ENCODE assay signal across 1 cellular context in genomic region chr4:5710065-5710961, GRCh38.
TF ChIP-seq lines count a peak whose summit lies in the region.

No MANE protein-coding gene starts in this region.

TF ChIP-seq in K562, 482 proteins besides CTCF, POLR2A, EP300 and RAD21 (continued from another document):
- TF ChIP-seq ZBTB9 (CRISPR knock-in tag; IDR thresholded peaks at IDR 0.05): 0 out of 2 replicates have a peak, but pooled peaks have one; percentile 39
- TF ChIP-seq HOXB6 (CRISPR knock-in tag; IDR thresholded peaks at IDR 0.05; ENCODE audit: borderline replicate concordance): no peak
- peak; percentile 58; the same call in 1 of the 2 replicates for TF ChIP-seq POLR2H (tag; IDR thresholded peaks at IDR 0.05; ENCODE audit: low read depth)
- 0 out of 2 replicates have a peak, but pooled peaks have one; percentile 20 for TF ChIP-seq GABPA (tag; conservative IDR thresholded peaks at IDR 0.05; ENCODE audit: low read depth)
- peak; percentile 77; the same call in 1 of the 2 replicates for TF ChIP-seq ZNF584 (CRISPR knock-in tag; IDR thresholded peaks at IDR 0.05; ENCODE audit: low read depth)
- TF ChIP-seq TARDBP (IDR thresholded peaks at IDR 0.05): no peak
- no peak for TF ChIP-seq CEBPG (CRISPR knock-in tag; IDR thresholded peaks at IDR 0.05)
- TF ChIP-seq CEBPG (tag; conservative IDR thresholded peaks at IDR 0.05 in 1 of 2, IDR thresholded peaks at IDR 0.05 in 1 of 2): peak in 1 of 2 experiments; percentile 68; a peak in 2 of 4 replicates
